21 cellular contexts compared by ENCODE assay signal in the genomic region with DNA sequence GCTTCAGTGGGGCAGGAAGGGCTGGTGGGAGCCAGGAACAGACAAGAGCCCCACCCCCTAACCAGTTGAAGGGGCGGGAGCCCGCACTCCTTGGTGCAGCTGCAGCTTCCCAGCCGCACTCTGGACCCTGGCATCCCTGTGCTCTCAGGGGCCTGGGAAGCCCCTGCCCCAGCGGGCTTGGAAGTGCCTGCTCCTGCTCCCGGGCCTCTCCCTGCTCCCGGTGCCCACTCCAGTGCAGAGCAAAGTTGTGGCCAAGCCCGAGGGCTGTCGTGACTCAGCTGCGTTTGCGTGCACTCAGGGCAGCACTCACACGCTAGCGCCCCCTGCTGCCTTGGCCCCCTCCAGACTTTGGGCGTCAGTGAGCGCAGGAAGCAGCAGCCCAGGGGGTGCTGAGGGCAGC.
DNase-seq lines count a peak whose midpoint lies in the region; ATAC-seq and TF ChIP-seq lines count a peak whose summit lies in the region.
"Had no signal": no experiment of that assay in that cellular context is flagged by ENCODE, and none has a peak within 500 bp of the region (broad histone marks: within the 10 kb centered on the region; RNA-seq: fewer than 3 reads in every experiment).

No MANE protein-coding gene starts in this region.

- H3K27me3 ChIP-seq in DND-41 (ENCODE audit: insufficient read depth, low read length, poor library complexity) (no peaks in the 10 kb centered on the region), PC-3 (ENCODE audit: low read length) (no peaks in the 10 kb centered on the region), mesenchymal stem cell (ENCODE audit: control insufficient read depth in 1 of 2, insufficient read depth in 1 of 2, low read length in 2 of 2) (no peaks in the 10 kb centered on the region)
- H3K27me3 ChIP-seq: SJSA1 had no signal

- H3K4me1 ChIP-seq in DND-41 (ENCODE audit: insufficient read depth, low read length) (no peaks in the 10 kb centered on the region), PC-3 (ENCODE audit: insufficient read depth, low read length) (peaks cover 6% of the 10 kb centered on the region; the same call in 1 of the 2 replicates), mesenchymal stem cell (ENCODE audit: control insufficient read depth, insufficient read depth, low read depth, low read length) (no peaks in the 10 kb centered on the region)
- H3K4me1 ChIP-seq: SJSA1 had no signal

- peak overlapping the region in 1 of 2 experiments; percentile 48 for H3K18ac ChIP-seq in mesenchymal stem cell (ENCODE audit: low read depth in 1 of 2, low read length in 2 of 2)

- no peak overlapping the region for H2AK5ac ChIP-seq in mesenchymal stem cell (ENCODE audit: low read length, severe bottlenecking)

- H3K9me3 ChIP-seq in DND-41 (ENCODE audit: insufficient read depth, low read length, severe bottlenecking) (no peaks in the 10 kb centered on the region), PC-3 (ENCODE audit: low read length) (no peaks in the 10 kb centered on the region), mesenchymal stem cell (ENCODE audit: control insufficient read depth, low read length) (peaks cover 9% of the 10 kb centered on the region)
- H3K9me3 ChIP-seq: SJSA1 had no signal

- H3K14ac ChIP-seq in mesenchymal stem cell (ENCODE audit: low read length in 2 of 2): no peak overlapping the region

- H3K4me3 ChIP-seq in DND-41 (ENCODE audit: low read depth in 1 of 2, low read length in 2 of 2): no peak overlapping the region
- no peak overlapping the region for H3K4me3 ChIP-seq in PC-3 (ENCODE audit: low read length)
- no peak overlapping the region for H3K4me3 ChIP-seq in mesenchymal stem cell (ENCODE audit: insufficient read depth in 1 of 2, low read depth in 1 of 2, low read length in 2 of 2)
- H3K4me3 ChIP-seq: SJSA1 had no signal

- DNase-seq in DND-41: no peak
- no peak for DNase-seq in GM13977 (ENCODE audit: low spot score)
- no peak for DNase-seq in PC-3
- no peak for DNase-seq in mesenchymal stem cell
- no peak for DNase-seq in SW480 (ENCODE audit: low spot score)
- DNase-seq: ACHN; CD4-positive, alpha-beta memory T cell; DMS79; GDM1; IMR-90; Kasumi-1; NCI-H187 treated with DMSO at 0.1 percent for 48 hours; NCI-H69; NK-92 treated with Interleukin-12 subunit alpha and Interleukin-12 subunit beta, amount 100 ng/mL, for 24 hours; OCI-M1; SW 1271 had no signal

- H3K9ac ChIP-seq in DND-41 (ENCODE audit: low read depth, low read length) (no peak overlapping the region), PC-3 (ENCODE audit: low read length) (no peak overlapping the region), mesenchymal stem cell (ENCODE audit: low read length) (no peak overlapping the region)

- WGBS in mesenchymal stem cell: 94% methylated on average over 14 of the region's 14 CpGs

- H3K79me1 ChIP-seq in mesenchymal stem cell (replicated peaks; ENCODE audit: low read length, poor library complexity, severe bottlenecking): no peaks in the 10 kb centered on the region

- H4K8ac ChIP-seq in mesenchymal stem cell (ENCODE audit: low read length): no peak overlapping the region

- no peak overlapping the region for H3K23ac ChIP-seq in mesenchymal stem cell (ENCODE audit: low read length in 2 of 2)

- no peak overlapping the region for H3K4me2 ChIP-seq in DND-41 (ENCODE audit: insufficient read depth, low read length)
- H3K4me2 ChIP-seq in PC-3 (ENCODE audit: low read length): no peak overlapping the region
- no peak overlapping the region for H3K4me2 ChIP-seq in mesenchymal stem cell (ENCODE audit: low read length, poor library complexity, severe bottlenecking)

- H3K9me2 ChIP-seq in PC-3 (replicated peaks; ENCODE audit: low read length): no peaks in the 10 kb centered on the region

- H2BK120ac ChIP-seq in mesenchymal stem cell (ENCODE audit: low read depth, low read length): no peak overlapping the region

- H3K36me3 ChIP-seq in DND-41 (ENCODE audit: insufficient read depth, low read length): no peaks in the 10 kb centered on the region
- no peaks in the 10 kb centered on the region for H3K36me3 ChIP-seq in PC-3 (ENCODE audit: low read depth, low read length)
- H3K36me3 ChIP-seq in mesenchymal stem cell (ENCODE audit: control insufficient read depth in 1 of 2, insufficient read depth in 2 of 2, low read depth in 1 of 2, low read length in 2 of 2): peaks cover 0 to 3% of the 10 kb centered on the region in 2 experiments
- H3K36me3 ChIP-seq: SJSA1 had no signal

- H3K27ac ChIP-seq in DND-41 (ENCODE audit: low read length) (no peak overlapping the region), PC-3 (ENCODE audit: low read length) (no peak overlapping the region), mesenchymal stem cell (ENCODE audit: low read length, poor library complexity, severe bottlenecking) (no peak overlapping the region)
- H3K27ac ChIP-seq: RWPE1, SJSA1 had no signal

- BruUV-seq in PC-3 (replicated peaks; lab: Mats Ljungman, UMichigan): no TSS peak

- no peak overlapping the region for H2AFZ ChIP-seq in DND-41 (ENCODE audit: low read depth, low read length)
- H2AFZ ChIP-seq in PC-3 (ENCODE audit: low read length): no peak overlapping the region
- H2AFZ ChIP-seq in mesenchymal stem cell (ENCODE audit: low read depth, low read length): no peak overlapping the region

- no peaks in the 10 kb centered on the region for H3F3A ChIP-seq in PC-3 (ENCODE audit: low read length, unreplicated experiment)

- H3K4ac ChIP-seq in mesenchymal stem cell (ENCODE audit: low read depth in 1 of 2, low read length in 2 of 2): no peak overlapping the region

- POLR2A ChIA-PET in PC-3 (lab: Charles Lee; ENCODE audit: unreplicated experiment): no interaction called here

- peak overlapping the region; percentile 61 for H2BK15ac ChIP-seq in mesenchymal stem cell (ENCODE audit: low read depth, poor library complexity, severe bottlenecking)

- ATAC-seq in DND-41 (ENCODE audit: insufficient read depth, low read depth) (no peak), PC-3 (no peak), HG02763 (IDR thresholded peaks at IDR 0.05; ENCODE audit: unreplicated experiment) (no peak), HG02870 (IDR thresholded peaks at IDR 0.05; ENCODE audit: unreplicated experiment) (no peak), HG02678 (IDR thresholded peaks at IDR 0.05; ENCODE audit: unreplicated experiment) (no peak)

- intact Hi-C loops in PC-3 (cut with micrococcal nuclease): no loop called here

- H2BK12ac ChIP-seq in mesenchymal stem cell (ENCODE audit: low read length in 2 of 2): peak overlapping the region; percentile 52 to 91

- H4K20me1 ChIP-seq in DND-41 (ENCODE audit: insufficient read depth, low read length) (no peaks in the 10 kb centered on the region), PC-3 (ENCODE audit: low read length) (no peaks in the 10 kb centered on the region)

- CTCF ChIA-PET in PC-3 (lab: Charles Lee): no interaction called here

- in situ Hi-C loops in GM13977 (cut with MboI; ENCODE audit: low pct_unique_long_range_greater_than_20kb, low sequenced_read_pairs, unreplicated experiment): no loop called here

- H3K79me2 ChIP-seq in DND-41 (ENCODE audit: insufficient read depth, low read length) (no peaks in the 10 kb centered on the region), PC-3 (ENCODE audit: low read length) (no peaks in the 10 kb centered on the region)

- H4K91ac ChIP-seq in mesenchymal stem cell (ENCODE audit: low read length): peak overlapping the region; percentile 2

- TF ChIP-seq CTCF in DND-41 (IDR thresholded peaks at IDR 0.05; ENCODE audit: borderline replicate concordance, extremely low read depth, low read length, poor library complexity, severe bottlenecking): peak; percentile 17
- peak; percentile 10 for TF ChIP-seq CTCF in GM13977 (IDR thresholded peaks at IDR 0.05; ENCODE audit: extremely low read depth, insufficient read depth, missing control alignments)
- peak; percentile 68 for TF ChIP-seq CTCF in PC-3 (conservative IDR thresholded peaks at IDR 0.05; ENCODE audit: low read depth, low read length)

- H2BK5ac ChIP-seq in mesenchymal stem cell (ENCODE audit: low read depth, low read length, poor library complexity, severe bottlenecking): no peak overlapping the region

Comparison
In these comparisons a context has a peak if more than half of its experiments do, and no peak if none do; other contexts are left out.
1. CTCF ChIP-seq: peak in every context shown above with its lines; median percentile 68 in PC-3; 17 in DND-41; 10 in GM13977.